In the genomic region with DNA sequence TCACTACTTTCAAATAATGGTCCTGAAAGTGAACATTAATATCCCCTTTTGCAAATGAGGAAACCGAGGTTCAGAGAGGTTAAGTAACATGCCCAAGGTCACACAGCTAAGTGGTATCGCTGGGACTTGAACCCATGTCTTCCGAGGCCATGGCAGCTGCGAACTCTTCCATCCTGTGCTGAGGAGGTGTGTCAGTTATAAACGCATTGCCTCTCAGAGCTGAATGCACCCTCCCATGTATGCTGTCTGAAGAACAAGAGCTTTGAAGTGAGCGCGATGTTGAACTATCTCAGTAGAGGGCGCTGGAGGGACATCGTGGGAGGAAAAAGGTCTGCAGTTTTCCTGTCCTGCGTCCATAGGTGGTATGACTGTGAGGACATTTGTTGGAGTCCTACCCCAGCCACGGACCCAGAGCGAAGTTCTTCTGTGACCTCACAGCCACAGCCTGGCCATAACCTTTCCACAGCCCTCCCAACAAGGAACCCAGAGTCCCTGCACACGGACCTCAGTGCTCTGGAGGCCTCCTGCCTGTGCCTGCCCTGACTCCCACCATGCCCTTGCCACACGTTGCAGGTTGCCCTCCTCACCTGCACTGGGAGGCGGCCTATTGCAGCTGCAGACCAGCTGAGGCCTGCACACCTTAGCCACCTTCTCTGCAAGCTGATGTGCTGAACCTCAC, we compare ENCODE assay signal across 8 cellular contexts. TPM values are rescaled to one million over a fixed set of nuclear protein-coding genes. Genes with fewer than 3 reads are reported as not detected.
DNase-seq lines count a peak whose midpoint lies in the region; ATAC-seq, FAIRE-seq and TF ChIP-seq lines count a peak whose summit lies in the region.

No MANE protein-coding gene starts in this region.

- no peaks in the 10 kb centered on the region for H3K79me2 ChIP-seq in HepG2 (ENCODE audit: insufficient read depth, low read length)

- peak; percentile 83 to 86 for DNase-seq in NCI-H524 (lab: John Stamatoyannopoulos, UW)
- peak; percentile 46 to 50 for DNase-seq in activated CD4-positive, alpha-beta T cell treated with anti-CD3 and anti-CD28 coated beads for 24 hours (ENCODE audit: low read depth in 2 of 2)
- DNase-seq in coronary artery (ENCODE audit: low spot score), result peak; percentile 88
- DNase-seq in HepG2 (ENCODE audit: low spot score), result peak; percentile 87
- DNase-seq in stimulated activated CD4-positive, alpha-beta T cell treated with anti-CD3 and anti-CD28 coated beads, Interleukin-4, amount 100 ng/mL, for 4 hours, result peak; percentile 38 to 49

- no peaks in the 10 kb centered on the region for H3K9me3 ChIP-seq in HepG2 (ENCODE audit: low read length)

- peak overlapping the region; percentile 82 for H3K4me2 ChIP-seq in HepG2 (ENCODE audit: low read depth, low read length)

- TF ChIP-seq CTCF in GM12873 (IDR thresholded peaks at IDR 0.05; ENCODE audit: insufficient read depth, low read depth, low read length, missing control alignments), result peak; percentile 91
- TF ChIP-seq CTCF in coronary artery (IDR thresholded peaks at IDR 0.05), result peak; percentile 79
- peak; percentile 94 for TF ChIP-seq CTCF in HepG2 (CRISPR knock-in tag; IDR thresholded peaks at IDR 0.05)

- TF ChIP-seq POLR2A in HepG2 (IDR thresholded peaks at IDR 0.05; ENCODE audit: insufficient read depth in 1 of 2, low read depth in 2 of 2, low read length in 2 of 2) (no peak), GM18505 (IDR thresholded peaks at IDR 0.05; ENCODE audit: borderline replicate concordance, extremely low read depth, insufficient read depth, insufficient read length) (no peak)

- FAIRE-seq in HepG2 (lab: Jason Lieb, UNC), result peak; percentile 93

- peak overlapping the region; percentile 79 for H2AFZ ChIP-seq in HepG2 (ENCODE audit: low read length)

- H3K4me1 ChIP-seq in HepG2 (ENCODE audit: insufficient read depth, low read length), result peaks cover 8% of the 10 kb centered on the region; the same call in 1 of the 2 replicates

- TF ChIP-seq RAD21 in HepG2 (CRISPR knock-in tag; IDR thresholded peaks at IDR 0.05), result peak; percentile 85

- in situ Hi-C loops in HepG2 (cut with HindIII; ENCODE audit: extremely low pct_ligation_motif_present, low pct_unique_long_range_greater_than_20kb), result loop anchor here (10.0 kb wide), 2 partner anchors 70 to 340 kb away; no protein-coding TSS in a partner anchor

- H3K4me3 ChIP-seq in coronary artery (peak overlapping the region; percentile 39), HepG2 (replicated peaks in 1 of 3; ENCODE audit: insufficient read depth in 1 of 3, low read depth in 2 of 3, low read length in 3 of 3) (peak overlapping the region; percentile 12 to 73 (median 49); a peak in 5 of 6 replicates)

- intact Hi-C loops in HepG2 (cut with micrococcal nuclease; ENCODE audit: unreplicated experiment), result loop anchor here (1.0 to 10.0 kb wide), 4 partner anchors 71 to 340 kb away; a partner anchor contains a TSS

- no peaks in the 10 kb centered on the region for H3K36me3 ChIP-seq in HepG2 (replicated peaks in 1 of 2; ENCODE audit: control insufficient read depth in 1 of 2, insufficient read depth in 2 of 2, low read length in 2 of 2)

- no peaks in the 10 kb centered on the region for H4K20me1 ChIP-seq in HepG2 (ENCODE audit: insufficient read depth, low read length)

- CTCF ChIA-PET in HepG2 (lab: Yijun Ruan, JAX; ENCODE audit: low intra/inter-chr PET ratio, low total read pairs), result interaction anchor here (1.0 to 1.8 kb wide), 2 partner anchors 70 to 97 kb away, joined by 3 to 18 read pairs; a partner anchor contains a TSS

- H3K9ac ChIP-seq in HepG2 (ENCODE audit: insufficient read depth, low read depth, low read length), result peak overlapping the region; percentile 38

- H3K27me3 ChIP-seq in HepG2 (ENCODE audit: control insufficient read depth in 1 of 2, insufficient read depth in 2 of 2, low read length in 2 of 2), result no peaks in the 10 kb centered on the region

- ATAC-seq in HG03354 (IDR thresholded peaks at IDR 0.05; ENCODE audit: poor library complexity, severe bottlenecking, unreplicated experiment), result peak; percentile 81
- ATAC-seq in HepG2, result peak; percentile 94
- ATAC-seq in GM18505 (IDR thresholded peaks at IDR 0.05; ENCODE audit: unreplicated experiment), result no peak

- H3K27ac ChIP-seq in coronary artery, result peak overlapping the region; percentile 73 to 84
- H3K27ac ChIP-seq in HepG2 (ENCODE audit: extremely low read length, insufficient read depth, low read length), result no peak overlapping the region

- 4% methylated on average over 13 of the region's 15 CpGs for WGBS in HepG2 (ENCODE audit: low lambda C conversion rate)

- no peak for TF ChIP-seq EP300 in HepG2 (IDR thresholded peaks at IDR 0.05; ENCODE audit: low read depth in 2 of 2, low read length in 2 of 2)
- no peak for TF ChIP-seq EP300 in HepG2 (CRISPR knock-in tag; IDR thresholded peaks at IDR 0.05; ENCODE audit: borderline replicate concordance)

- POLR2A ChIA-PET in HepG2 (lab: Yijun Ruan, JAX), result interaction anchor here (1.3 kb wide), 1 partner anchor 97 kb away, joined by 4 read pairs; a partner anchor contains a TSS

- BruUV-seq in HepG2 (replicated peaks; lab: Mats Ljungman, UMichigan), result no TSS peak

TF ChIP-seq in HepG2, 621 proteins besides CTCF, POLR2A, EP300 and RAD21 (continues in another document):
- TF ChIP-seq ELF3 (CRISPR knock-in tag; IDR thresholded peaks at IDR 0.05) (peak; percentile 58; the same call in 1 of the 2 replicates), BRD4 (CRISPR knock-in tag; IDR thresholded peaks at IDR 0.05) (no peak), U2AF1 (optimal IDR thresholded peaks at IDR 0.05; ENCODE audit: low read depth, low read length) (no peak), FOXA1 (IDR thresholded peaks at IDR 0.05) (no peak), FOXA1 (CRISPR knock-in tag; IDR thresholded peaks at IDR 0.05) (peak; percentile 11; the same call in 1 of the 2 replicates)
- TF ChIP-seq, protein P1, sequence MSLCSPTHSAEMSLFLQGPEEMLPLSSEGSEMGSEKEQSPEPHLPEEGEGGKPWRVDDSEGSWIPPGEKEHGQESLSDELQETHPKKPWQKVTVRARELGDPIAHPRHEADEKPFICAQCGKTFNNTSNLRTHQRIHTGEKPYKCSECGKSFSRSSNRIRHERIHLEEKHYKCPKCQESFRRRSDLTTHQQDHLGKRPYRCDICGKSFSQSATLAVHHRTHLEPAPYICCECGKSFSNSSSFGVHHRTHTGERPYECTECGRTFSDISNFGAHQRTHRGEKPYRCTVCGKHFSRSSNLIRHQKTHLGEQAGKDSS (CRISPR knock-in tag; IDR thresholded peaks at IDR 0.05; ENCODE audit: borderline replicate concordance, low read depth), result no peak

RNA-seq across cellular contexts. Expression of a gene that starts 7.5 kb away (rescaled TPM):
- not detected in 2 replicates for total RNA-seq in HepG2 (2016; rRNA removed; fragmentation: Illumina TruSeq; extraction: Trizol)
- total RNA-seq in HepG2 (2016; cell fraction: cytosol; rRNA removed; fragmentation: Illumina TruSeq; extraction: Trizol; ENCODE audit: low read depth), result not detected in 2 replicates
- total RNA-seq in HepG2 (2016; cell fraction: insoluble cytoplasmic fraction; rRNA removed; fragmentation: Illumina TruSeq; extraction: Trizol), result not detected in 2 replicates
- not detected in 2 replicates for total RNA-seq in HepG2 (2016; cell fraction: membrane; rRNA removed; fragmentation: Illumina TruSeq; extraction: Trizol)
- not detected in 2 replicates for total RNA-seq in HepG2 (2016; cell fraction: nucleus; rRNA removed; fragmentation: Illumina TruSeq; extraction: Trizol)
- not detected in 2 replicates for polyA plus RNA-seq in HepG2 (2011; rRNA removed)
- polyA plus RNA-seq in HepG2 (2011; cell fraction: cytosol; rRNA removed), result not detected in 2 replicates
- polyA plus RNA-seq in HepG2 (2011; cell fraction: nucleus; rRNA removed), result 0.10 TPM in 1 of 2 replicates, not detected in the other
- polyA plus RNA-seq in HepG2 (2012), result not detected in 2 replicates
- not detected in 2 replicates for polyA plus RNA-seq in HepG2 (2016; cell fraction: cytosol; fragmentation: Illumina TruSeq; extraction: Trizol; ENCODE audit: low read depth)
- polyA plus RNA-seq in HepG2 (2016; cell fraction: insoluble cytoplasmic fraction; fragmentation: Illumina TruSeq; extraction: Trizol; ENCODE audit: low read depth), result not detected in 2 replicates
- polyA plus RNA-seq in HepG2 (2016; cell fraction: membrane; fragmentation: Illumina TruSeq; extraction: Trizol; ENCODE audit: low read depth), result not detected in 2 replicates
- not detected in 2 replicates for polyA plus RNA-seq in HepG2 (2016; cell fraction: nucleus; fragmentation: Illumina TruSeq; extraction: Trizol; ENCODE audit: insufficient read depth, low read depth)
- not detected in 2 replicates for polyA minus RNA-seq in HepG2 (2011; rRNA and poly(A)+ RNA removed; ENCODE audit: low replicate concordance)
- polyA minus RNA-seq in HepG2 (2011; cell fraction: cytosol; rRNA and poly(A)+ RNA removed), result not detected in 2 replicates
- not detected in 2 replicates for polyA minus RNA-seq in HepG2 (2011; cell fraction: nucleus; rRNA and poly(A)+ RNA removed)

RNA-seq across cellular contexts. Expression of a gene that starts 22.9 kb away (rescaled TPM):
- total RNA-seq in HepG2 (2016; rRNA removed; fragmentation: Illumina TruSeq; extraction: Trizol), result not detected in 2 replicates
- not detected in 2 replicates for total RNA-seq in HepG2 (2016; cell fraction: cytosol; rRNA removed; fragmentation: Illumina TruSeq; extraction: Trizol; ENCODE audit: low read depth)
- total RNA-seq in HepG2 (2016; cell fraction: insoluble cytoplasmic fraction; rRNA removed; fragmentation: Illumina TruSeq; extraction: Trizol), result not detected in 2 replicates
- total RNA-seq in HepG2 (2016; cell fraction: membrane; rRNA removed; fragmentation: Illumina TruSeq; extraction: Trizol), result not detected in 2 replicates
- total RNA-seq in HepG2 (2016; cell fraction: nucleus; rRNA removed; fragmentation: Illumina TruSeq; extraction: Trizol), result not detected in 2 replicates
- not detected in 2 replicates for polyA plus RNA-seq in HepG2 (2011; rRNA removed)
- not detected in 2 replicates for polyA plus RNA-seq in HepG2 (2011; cell fraction: cytosol; rRNA removed)
- not detected in 2 replicates for polyA plus RNA-seq in HepG2 (2011; cell fraction: nucleus; rRNA removed)
- polyA plus RNA-seq in HepG2 (2012), result not detected in 2 replicates
- not detected in 2 replicates for polyA plus RNA-seq in HepG2 (2016; cell fraction: cytosol; fragmentation: Illumina TruSeq; extraction: Trizol; ENCODE audit: low read depth)
- not detected in 2 replicates for polyA plus RNA-seq in HepG2 (2016; cell fraction: insoluble cytoplasmic fraction; fragmentation: Illumina TruSeq; extraction: Trizol; ENCODE audit: low read depth)
- not detected in 2 replicates for polyA plus RNA-seq in HepG2 (2016; cell fraction: membrane; fragmentation: Illumina TruSeq; extraction: Trizol; ENCODE audit: low read depth)
- polyA plus RNA-seq in HepG2 (2016; cell fraction: nucleus; fragmentation: Illumina TruSeq; extraction: Trizol; ENCODE audit: insufficient read depth, low read depth), result not detected in 2 replicates
- not detected in 2 replicates for polyA minus RNA-seq in HepG2 (2011; rRNA and poly(A)+ RNA removed; ENCODE audit: low replicate concordance)
- polyA minus RNA-seq in HepG2 (2011; cell fraction: cytosol; rRNA and poly(A)+ RNA removed), result not detected in 2 replicates
- not detected in 2 replicates for polyA minus RNA-seq in HepG2 (2011; cell fraction: nucleus; rRNA and poly(A)+ RNA removed)
